11 cellular contexts compared by ENCODE assay signal in the genomic region with DNA sequence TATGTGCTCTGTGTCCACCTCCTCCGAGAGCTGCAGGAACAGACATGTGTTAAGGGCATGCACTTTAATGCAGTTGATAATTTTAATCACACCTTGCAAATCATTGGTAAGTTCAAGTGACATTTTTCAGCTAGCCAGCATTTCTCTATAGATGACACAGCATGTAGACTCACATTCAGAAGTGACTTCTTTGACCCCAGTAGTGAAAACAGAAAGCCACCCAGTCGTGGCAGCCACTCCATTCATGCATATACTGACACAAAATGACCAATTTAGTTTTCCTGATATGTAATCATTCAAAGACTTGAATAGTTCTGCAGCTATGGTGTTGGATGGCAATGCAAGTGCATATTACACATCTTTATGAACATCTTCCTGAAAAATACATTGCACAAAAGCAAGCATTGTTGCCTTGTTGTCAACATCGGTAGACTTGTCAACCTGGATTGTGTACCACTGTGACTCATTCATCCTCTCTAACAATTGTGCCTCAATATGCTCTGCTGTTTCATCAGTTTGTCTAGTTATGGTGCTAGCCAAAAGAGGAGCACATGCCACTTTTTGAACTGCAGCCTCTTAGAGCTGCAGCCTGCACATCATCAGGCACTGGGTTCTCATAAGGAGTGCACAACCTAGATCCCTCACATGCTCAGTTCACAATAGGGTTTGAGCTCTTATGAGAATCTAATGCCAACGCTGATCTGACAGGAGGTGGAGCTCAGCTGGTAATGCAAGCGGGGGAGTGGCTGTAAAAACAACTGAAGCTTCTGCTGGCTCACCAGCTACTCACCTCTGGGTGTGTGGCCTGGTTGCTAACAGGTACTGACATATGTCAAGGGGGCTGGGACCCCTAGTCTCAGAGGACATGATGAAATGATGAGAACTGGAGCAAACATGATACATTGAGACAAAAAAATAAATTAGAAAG.
DNase-seq lines count a peak whose midpoint lies in the region; ATAC-seq and TF ChIP-seq lines count a peak whose summit lies in the region.
"Had no signal": no experiment of that assay in that cellular context is flagged by ENCODE, and none has a peak within 500 bp of the region (broad histone marks: within the 10 kb centered on the region; RNA-seq: fewer than 3 reads in every experiment).

No MANE protein-coding gene starts in this region.

- no peaks in the 10 kb centered on the region for H3K4me1 ChIP-seq in BE2C

- ATAC-seq in GM21786 (IDR thresholded peaks at IDR 0.05; ENCODE audit: unreplicated experiment) (peak; percentile 97), HG03342 (IDR thresholded peaks at IDR 0.05; ENCODE audit: unreplicated experiment) (peak; percentile 96)

- DNase-seq in NCI-H1092 treated with DMSO at 0.1 percent for 48 hours (lab: John Stamatoyannopoulos, UW) (peak; percentile 22), NCI-H1092 (lab: John Stamatoyannopoulos, UW) (no peak), kidney tubule cell (ENCODE audit: low spot score) (peak; percentile 45), BE2C (no peak), SIG-M5 treated with dmso at 0.1 percent for 504 hours (lab: John Stamatoyannopoulos, UW; ENCODE audit: unreplicated experiment) (no peak), medulla oblongata (ENCODE audit: extremely low spot score) (no peak)
- DNase-seq: 8988T; activated T-cell treated with anti-CD3 and anti-CD28 coated beads for 4 hours; stimulated activated naive CD4-positive, alpha-beta T cell had no signal

- H3K27me3 ChIP-seq in BE2C: no peaks in the 10 kb centered on the region

- no peak for TF ChIP-seq CTCF in BE2C (IDR thresholded peaks at IDR 0.05; ENCODE audit: low read depth, low read length)

- no peaks in the 10 kb centered on the region for H3K36me3 ChIP-seq in BE2C

- H3K9me3 ChIP-seq in BE2C: no peaks in the 10 kb centered on the region

- no peak overlapping the region for H3K4me3 ChIP-seq in BE2C (ENCODE audit: low read depth, low read length)

Comparison
In these comparisons a context has a peak if more than half of its experiments do, and no peak if none do; other contexts are left out.
1. DNase-seq: peak in NCI-H1092 treated with DMSO at 0.1 percent for 48 hours (single experiment) and kidney tubule cell (single experiment); none in NCI-H1092 (single experiment), BE2C (single experiment), SIG-M5 treated with dmso at 0.1 percent for 504 hours (single experiment) and medulla oblongata (single experiment).